8 cellular contexts compared by ENCODE assay signal in genomic region chr4:15649914-15650545, GRCh38. TPM values are rescaled to one million over a fixed set of nuclear protein-coding genes. Genes with fewer than 3 reads are reported as not detected.
A peak's percentile ranks its signal among the peaks of the same experiment; 100 is the strongest.
DNase-seq lines count a peak whose midpoint lies in the region; ATAC-seq and TF ChIP-seq lines count a peak whose summit lies in the region.

No MANE protein-coding gene starts in this region.

- CTCF ChIA-PET in A673 (lab: Charles Lee): interaction anchor here (0.6 kb wide), 1 partner anchor 170 kb away, joined by 5 read pairs; no protein-coding TSS in a partner anchor

- peaks cover 36% of the 10 kb centered on the region for H3K4me1 ChIP-seq in A673 (ENCODE audit: insufficient read depth, low read length, poor library complexity, severe bottlenecking)
- H3K4me1 ChIP-seq in mesendoderm (ENCODE audit: control insufficient read depth, low read depth, low read length): peaks cover 3% of the 10 kb centered on the region

- H4K5ac ChIP-seq in mesendoderm (ENCODE audit: low read length): no peak overlapping the region

- H2BK15ac ChIP-seq in mesendoderm (replicated peaks; ENCODE audit: low read depth): no peak overlapping the region

- WGBS in mesendoderm (ENCODE audit: extremely low coverage, insufficient coverage, low lambda C conversion rate): no CpG with 5 or more reads among the region's 5 CpGs

- no peak overlapping the region for H3K23ac ChIP-seq in mesendoderm (ENCODE audit: low read length)

- H2AK5ac ChIP-seq in mesendoderm (ENCODE audit: low read length): no peak overlapping the region

- peak; percentile 87 for DNase-seq in A673 (ENCODE audit: low spot score)
- DNase-seq in NCI-H226: peak; percentile 43
- DNase-seq in activated CD4-positive, CD25-positive, alpha-beta regulatory T cell treated with anti-CD3 and anti-CD28 coated beads, Interleukin-2, amount 50 U/mL, for 16 hours (ENCODE audit: low read depth, low spot score): peak; percentile 44
- peak; percentile 63 for DNase-seq in dermis blood vessel endothelial cell
- peak; percentile 92 for DNase-seq in mesendoderm

- no peak overlapping the region for H3K4me2 ChIP-seq in mesendoderm (ENCODE audit: low read length)

- no peaks in the 10 kb centered on the region for H3K27me3 Mint-ChIP-seq in stimulated activated memory B cell treated with anti-CD40 and anti-IgM and Interleukin-4, amounts not matched to agents 10 μg/mL and 1 μg/mL and 100 μg/mL, for 72 hours

- no peak overlapping the region for H4K8ac ChIP-seq in mesendoderm (ENCODE audit: low read depth, low read length)

- H3K4ac ChIP-seq in mesendoderm (ENCODE audit: low read depth, low read length): no peak overlapping the region

- no peak overlapping the region for H3K18ac ChIP-seq in mesendoderm (ENCODE audit: low read length)

- no peak overlapping the region for H3K4me3 Mint-ChIP-seq in stimulated activated memory B cell treated with anti-CD40 and anti-IgM and Interleukin-4, amounts not matched to agents 10 μg/mL and 1 μg/mL and 100 μg/mL, for 72 hours

- H2BK5ac ChIP-seq in mesendoderm (ENCODE audit: low read length): no peak overlapping the region

- H3K9ac ChIP-seq in mesendoderm (ENCODE audit: low read length): no peak overlapping the region

- peaks cover 35% of the 10 kb centered on the region for H3K79me2 ChIP-seq in mesendoderm (ENCODE audit: control insufficient read depth, insufficient read depth, low read length)

- POLR2A ChIA-PET in A673 (lab: Charles Lee; ENCODE audit: low non-redundant PET): interaction anchor here (0.6 kb wide), 1 partner anchor 10 kb away, joined by 9 read pairs; no protein-coding TSS in a partner anchor

- no peaks in the 10 kb centered on the region for H3K9me3 Mint-ChIP-seq in stimulated activated memory B cell treated with anti-CD40 and anti-IgM and Interleukin-4, amounts not matched to agents 10 μg/mL and 1 μg/mL and 100 μg/mL, for 72 hours

- H3K9me3 ChIP-seq in A673 (ENCODE audit: low read depth, low read length, poor library complexity, severe bottlenecking): no peaks in the 10 kb centered on the region

- H3K56ac ChIP-seq in mesendoderm (ENCODE audit: low read length): no peak overlapping the region

- H3K27me3 ChIP-seq in A673 (replicated peaks; ENCODE audit: insufficient read depth, low read depth, low read length, poor library complexity) (no peaks in the 10 kb centered on the region), mesendoderm (ENCODE audit: insufficient read depth, low read length, poor library complexity) (no peaks in the 10 kb centered on the region)

- H2BK120ac ChIP-seq in mesendoderm (ENCODE audit: low read depth, low read length): no peak overlapping the region

- peaks cover 2% of the 10 kb centered on the region for H3K79me1 ChIP-seq in mesendoderm (ENCODE audit: low read length)

- H3K4me3 ChIP-seq in A673 (ENCODE audit: low read depth, low read length, poor library complexity, severe bottlenecking) (no peak overlapping the region), mesendoderm (ENCODE audit: low read length) (no peak overlapping the region)

- H3K4me1 Mint-ChIP-seq in stimulated activated memory B cell treated with anti-CD40 and anti-IgM and Interleukin-4, amounts not matched to agents 10 μg/mL and 1 μg/mL and 100 μg/mL, for 72 hours: peaks cover 52% of the 10 kb centered on the region

- BruUV-seq in A673 (replicated peaks; lab: Mats Ljungman, UMichigan): no TSS peak

- H3K27ac ChIP-seq in A673 (ENCODE audit: low read depth, low read length, poor library complexity, severe bottlenecking) (peak overlapping the region; percentile 41), mesendoderm (ENCODE audit: low read depth, low read length) (no peak overlapping the region)

- intact Hi-C loops in A673 (cut with micrococcal nuclease; ENCODE audit: unreplicated experiment): loop anchor here (1.0 to 2.0 kb wide), 2 partner anchors 171 to 411 kb away; no protein-coding TSS in a partner anchor

- ATAC-seq in GM18502 (IDR thresholded peaks at IDR 0.05; ENCODE audit: poor library complexity, unreplicated experiment) (peak; percentile 51), HG03097 (IDR thresholded peaks at IDR 0.05; ENCODE audit: low FRiP score, unreplicated experiment) (peak; percentile 35)
- ATAC-seq in stimulated activated memory B cell treated with anti-CD40 and anti-IgM and Interleukin-4, amounts not matched to agents 10 μg/mL and 1 μg/mL and 100 μg/mL, for 72 hours: peak; percentile 54

- no peak overlapping the region for H3K27ac Mint-ChIP-seq in stimulated activated memory B cell treated with anti-CD40 and anti-IgM and Interleukin-4, amounts not matched to agents 10 μg/mL and 1 μg/mL and 100 μg/mL, for 72 hours

- H3K36me3 ChIP-seq in A673 (ENCODE audit: insufficient read depth, low read length, poor library complexity, severe bottlenecking) (no peaks in the 10 kb centered on the region), mesendoderm (ENCODE audit: control insufficient read depth, insufficient read depth, low read length) (no peaks in the 10 kb centered on the region)

- peak; percentile 82 for TF ChIP-seq CTCF in A673 (conservative IDR thresholded peaks at IDR 0.05; ENCODE audit: low read depth, low read length)

- no peaks in the 10 kb centered on the region for H3K36me3 Mint-ChIP-seq in stimulated activated memory B cell treated with anti-CD40 and anti-IgM and Interleukin-4, amounts not matched to agents 10 μg/mL and 1 μg/mL and 100 μg/mL, for 72 hours

RNA-seq across cellular contexts. Expression of gene FBXL5, which starts 5.1 kb away (rescaled TPM):
- total RNA-seq in A673 (2021): 59.7 and 60.1 TPM in 2 replicates
- 109 and 156 TPM in 2 replicates for total RNA-seq in dermis blood vessel endothelial cell
- 30.5 TPM for polyA plus RNA-seq in mesendoderm (2013, experiment 1 of 2)
- polyA plus RNA-seq in mesendoderm (2013, experiment 2 of 2): 31.4 TPM

RNA-seq across cellular contexts. Expression of gene FAM200B, which starts 31.6 kb away (rescaled TPM):
- total RNA-seq in A673 (2021) (27.4 and 29.0 TPM in 2 replicates), dermis blood vessel endothelial cell (33.0 and 44.6 TPM in 2 replicates)
- polyA plus RNA-seq in mesendoderm (2013, experiment 1 of 2): 53.9 TPM
- 54.8 TPM for polyA plus RNA-seq in mesendoderm (2013, experiment 2 of 2)

RNA-seq across cellular contexts. Expression of gene BST1, which starts 52.8 kb away (rescaled TPM):
- total RNA-seq in A673 (2021): 2.1 and 2.4 TPM in 2 replicates
- total RNA-seq in dermis blood vessel endothelial cell: 41.0 and 49.0 TPM in 2 replicates
- polyA plus RNA-seq in mesendoderm (2013, experiment 1 of 2): 0.37 TPM
- polyA plus RNA-seq in mesendoderm (2013, experiment 2 of 2): 0.35 TPM

Comparison
In these comparisons a context has a peak if more than half of its experiments do, and no peak if none do; other contexts are left out.
1. RNA of gene BST1, which starts 52.8 kb away (total RNA-seq): 41.0 to 49.0 TPM in dermis blood vessel endothelial cell; 2.1 to 2.4 TPM in A673; every median in the first group is over 10 times any median in the second.
2. Peak in every context shown above with its lines, with median percentiles within 50 percentile points of each other: DNase-seq and ATAC-seq.